Comparison of ENCODE assay signal across 9 cellular contexts in the genomic region with DNA sequence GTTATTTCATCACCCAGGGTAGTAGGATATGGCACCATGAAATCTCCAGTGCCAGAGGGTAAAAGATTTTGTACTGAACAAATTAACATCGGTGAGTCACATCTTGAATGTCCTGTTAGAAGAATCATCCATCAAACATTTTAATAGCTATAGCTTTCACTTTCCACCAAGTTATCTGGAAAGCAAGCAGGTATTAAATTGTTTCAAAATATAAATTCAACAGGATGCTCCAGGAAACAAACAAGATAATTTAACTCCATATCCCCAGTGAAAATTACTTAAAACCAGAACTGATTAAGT. TPM values are rescaled to one million over a fixed set of nuclear protein-coding genes. Genes with fewer than 3 reads are reported as not detected.
DNase-seq lines count a peak whose midpoint lies in the region; ATAC-seq and TF ChIP-seq lines count a peak whose summit lies in the region.
"Had no signal": no experiment of that assay in that cellular context is flagged by ENCODE, and none has a peak within 500 bp of the region (broad histone marks: within the 10 kb centered on the region; RNA-seq: fewer than 3 reads in every experiment).

No MANE protein-coding gene starts in this region.

- H3K36me3 Mint-ChIP-seq in mesothelial cell of epicardium: peaks cover 9% of the 10 kb centered on the region

- DNase-seq in AG08395 (ENCODE audit: low spot score): peak; percentile 60
- DNase-seq in HEK293T (ENCODE audit: extremely low spot score): no peak
- no peak for DNase-seq in astrocyte of the cerebellum (ENCODE audit: low read depth)
- no peak for DNase-seq in mesothelial cell of epicardium (ENCODE audit: low spot score in 2 of 2, unreplicated experiment in 2 of 2)
- no peak for DNase-seq in 8988T
- no peak for DNase-seq in amygdala (lab: John Stamatoyannopoulos, UW)
- DNase-seq: pancreas had no signal

- peaks cover 69% of the 10 kb centered on the region for H3K4me1 Mint-ChIP-seq in mesothelial cell of epicardium

- no peaks in the 10 kb centered on the region for H3K9me3 Mint-ChIP-seq in mesothelial cell of epicardium

- CTCF ChIA-PET in HEK293T (lab: Yijun Ruan, JAX): interaction anchor here (0.6 to 1.5 kb wide), 6 partner anchors 15 to 243 kb away, joined by 3 to 5 read pairs (median 3); no protein-coding TSS in a partner anchor

- in situ Hi-C loops in astrocyte of the cerebellum (cut with HindIII; ENCODE audit: low sequenced_read_pairs): no loop called here

- H3K4me3 ChIP-seq in astrocyte of the cerebellum (ENCODE audit: low read depth, low read length): peak overlapping the region; percentile 13

- no peak for TF ChIP-seq CTCF in astrocyte of the cerebellum (IDR thresholded peaks at IDR 0.05; ENCODE audit: low read depth, low read length, missing control alignments)
- no peak for TF ChIP-seq CTCF in mesothelial cell of epicardium (IDR thresholded peaks at IDR 0.05; ENCODE audit: unreplicated experiment)

- peak overlapping the region; percentile 90 for H3K27ac Mint-ChIP-seq in mesothelial cell of epicardium

- peak overlapping the region; percentile 46 for H3K4me3 Mint-ChIP-seq in mesothelial cell of epicardium

- no peak for ATAC-seq in GM21515 (IDR thresholded peaks at IDR 0.05; ENCODE audit: unreplicated experiment)
- no peak for ATAC-seq in HG02798 (IDR thresholded peaks at IDR 0.05; ENCODE audit: poor library complexity, unreplicated experiment)
- ATAC-seq: pancreas had no signal

- H3K27me3 Mint-ChIP-seq in mesothelial cell of epicardium (ENCODE audit: low read depth): no peaks in the 10 kb centered on the region

- POLR2A ChIA-PET in HEK293T (lab: Yijun Ruan, JAX): interaction anchor here (1.3 to 2.5 kb wide), 5 partner anchors 21 to 135 kb away, joined by 4 to 18 read pairs (median 11); a partner anchor contains a TSS

TF ChIP-seq in HEK293T, 16 proteins besides CTCF, POLR2A, EP300 and RAD21:
- TF ChIP-seq ARNT (IDR thresholded peaks at IDR 0.05): no peak
- TF ChIP-seq, protein P1, sequence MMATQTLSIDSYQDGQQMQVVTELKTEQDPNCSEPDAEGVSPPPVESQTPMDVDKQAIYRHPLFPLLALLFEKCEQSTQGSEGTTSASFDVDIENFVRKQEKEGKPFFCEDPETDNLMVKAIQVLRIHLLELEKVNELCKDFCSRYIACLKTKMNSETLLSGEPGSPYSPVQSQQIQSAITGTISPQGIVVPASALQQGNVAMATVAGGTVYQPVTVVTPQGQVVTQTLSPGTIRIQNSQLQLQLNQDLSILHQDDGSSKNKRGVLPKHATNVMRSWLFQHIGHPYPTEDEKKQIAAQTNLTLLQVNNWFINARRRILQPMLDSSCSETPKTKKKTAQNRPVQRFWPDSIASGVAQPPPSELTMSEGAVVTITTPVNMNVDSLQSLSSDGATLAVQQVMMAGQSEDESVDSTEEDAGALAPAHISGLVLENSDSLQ (IDR thresholded peaks at IDR 0.05): peak; percentile 62

RNA-seq across cellular contexts. Expression of a gene that starts 2.4 kb away (rescaled TPM):
- total RNA-seq in mesothelial cell of epicardium: 80.6 to 84.9 TPM (median 82.5 TPM) in 3 replicates

RNA-seq across cellular contexts. Expression of a gene that starts 21.4 kb away (rescaled TPM):
- 258 to 267 TPM (median 264 TPM) in 3 replicates for total RNA-seq in mesothelial cell of epicardium

RNA-seq across cellular contexts. Expression of a gene that starts 30.4 kb away (rescaled TPM):
- total RNA-seq in mesothelial cell of epicardium: 37.0 to 38.7 TPM (median 37.8 TPM) in 3 replicates
